ENCODE assay signal across 6 cellular contexts in the genomic region with DNA sequence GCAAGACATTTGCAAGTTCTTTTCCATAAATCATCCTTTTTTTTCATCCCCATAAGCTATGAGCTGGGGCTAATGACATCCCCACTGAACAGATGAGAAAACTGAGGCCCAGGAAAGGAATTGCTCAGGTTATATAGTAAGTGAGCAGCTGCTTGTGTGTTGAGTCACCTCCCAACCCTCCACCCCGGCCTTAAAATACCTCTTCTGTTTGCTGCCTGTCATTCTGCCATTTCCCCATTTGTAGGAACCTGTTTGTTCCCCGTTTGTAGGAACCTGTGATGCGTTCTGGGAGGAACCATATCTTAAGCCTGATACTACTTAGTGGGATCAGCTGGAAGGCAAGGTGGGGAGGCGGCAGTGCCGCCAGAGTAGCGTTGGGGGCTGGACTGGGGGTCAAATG. TPM values are rescaled to one million over a fixed set of nuclear protein-coding genes. Genes with fewer than 3 reads are reported as not detected.
"Had no signal": no experiment of that assay in that cellular context is flagged by ENCODE, and none has a peak within 500 bp of the region (broad histone marks: within the 10 kb centered on the region; RNA-seq: fewer than 3 reads in every experiment).

No MANE protein-coding gene starts in this region.

RNA-seq across cellular contexts. Expression of gene ABCC6, which starts 15.4 kb away (rescaled TPM):
- total RNA-seq: activated CD4-positive, alpha-beta memory T cell treated with anti-CD3 and anti-CD28 coated beads for 36 hours; activated CD4-positive, alpha-beta T cell treated with anti-CD3 and anti-CD28 coated beads, Interleukin-2, amount 10 ng/mL, durations not matched to agents 7 days and 5 days; activated naive CD4-positive, alpha-beta T cell treated with anti-CD3 and anti-CD28 coated beads, Interleukin-2, amount 50 U/mL, for 72 hours; activated T-cell treated with anti-CD3 and anti-CD28 coated beads, Interleukin-2, amount 50 U/mL, for 4 hours; T-helper 17 cell had no signal
- polyA plus RNA-seq: IgD-negative memory B cell had no signal
